17 cellular contexts compared by ENCODE assay signal in the genomic region with DNA sequence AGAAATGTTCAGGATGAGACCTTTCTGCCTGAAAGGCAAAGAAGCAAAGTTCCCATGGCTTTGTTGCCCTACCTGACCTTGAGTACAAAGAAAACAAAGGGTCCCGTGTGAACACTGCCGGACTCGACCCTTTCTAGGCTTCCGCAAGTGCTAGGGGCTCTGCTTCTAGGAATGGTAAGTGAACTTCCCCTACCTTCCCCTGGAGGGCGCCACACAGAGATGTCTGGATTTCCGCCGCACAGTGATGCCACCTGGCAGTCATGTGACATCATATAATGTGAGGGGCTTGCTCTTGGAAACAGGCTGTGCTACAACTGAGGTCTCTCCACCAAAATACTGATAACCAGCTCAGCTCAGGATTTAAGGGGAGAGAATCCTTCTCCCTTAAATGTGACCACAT. TPM values are rescaled to one million over a fixed set of nuclear protein-coding genes. Genes with fewer than 3 reads are reported as not detected.
A peak's percentile ranks its signal among the peaks of the same experiment; 100 is the strongest.
DNase-seq lines count a peak whose midpoint lies in the region; ATAC-seq, FAIRE-seq and TF ChIP-seq lines count a peak whose summit lies in the region.
"Had no signal": no experiment of that assay in that cellular context is flagged by ENCODE, and none has a peak within 500 bp of the region (broad histone marks: within the 10 kb centered on the region; RNA-seq: fewer than 3 reads in every experiment).

No MANE protein-coding gene starts in this region.

- H3K36me3 Mint-ChIP-seq in activated CD4-positive, alpha-beta T cell treated with anti-CD3 and anti-CD28 coated beads for 36 hours (ENCODE audit: low read depth): no peaks in the 10 kb centered on the region
- H3K36me3 Mint-ChIP-seq in HFFc6 (ENCODE audit: low read depth): no peaks in the 10 kb centered on the region
- peaks cover 4% of the 10 kb centered on the region for H3K36me3 Mint-ChIP-seq in WTC11
- H3K36me3 Mint-ChIP-seq in mesothelial cell of epicardium: no peaks in the 10 kb centered on the region
- H3K36me3 Mint-ChIP-seq: activated naive CD4-positive, alpha-beta T cell treated with anti-CD3 and anti-CD28 coated beads, Interleukin-2, amount 50 U/mL, for 24 hours had no signal

- H3K9me3 Mint-ChIP-seq in activated CD4-positive, alpha-beta T cell treated with anti-CD3 and anti-CD28 coated beads for 36 hours (ENCODE audit: low read depth): no peaks in the 10 kb centered on the region
- no peaks in the 10 kb centered on the region for H3K9me3 Mint-ChIP-seq in HFFc6
- H3K9me3 Mint-ChIP-seq in WTC11: peaks cover 18% of the 10 kb centered on the region
- H3K9me3 Mint-ChIP-seq in mesothelial cell of epicardium: peaks cover 4% of the 10 kb centered on the region
- H3K9me3 Mint-ChIP-seq: activated naive CD4-positive, alpha-beta T cell treated with anti-CD3 and anti-CD28 coated beads, Interleukin-2, amount 50 U/mL, for 24 hours; stimulated activated naive CD8-positive, alpha-beta T cell treated with anti-CD3 and anti-CD28 coated beads, Interleukin-15, Interleukin-2, amounts not matched to agents 100 ng/mL and 50 ng/mL, for 24 hours had no signal

- peaks cover 44% of the 10 kb centered on the region for H3K27me3 Mint-ChIP-seq in activated CD4-positive, alpha-beta T cell treated with anti-CD3 and anti-CD28 coated beads for 36 hours
- H3K27me3 Mint-ChIP-seq in HFFc6 (ENCODE audit: insufficient read depth) (peaks cover 21% of the 10 kb centered on the region), WTC11 (ENCODE audit: low read depth) (no peaks in the 10 kb centered on the region; the same call in 1 of the 2 replicates), mesothelial cell of epicardium (ENCODE audit: low read depth) (no peaks in the 10 kb centered on the region)

- TF ChIP-seq CTCF in HFFc6 (IDR thresholded peaks at IDR 0.05): peak; percentile 47
- TF ChIP-seq CTCF in WTC11 (IDR thresholded peaks at IDR 0.05): peak; percentile 62
- TF ChIP-seq CTCF in mesothelial cell of epicardium (IDR thresholded peaks at IDR 0.05; ENCODE audit: unreplicated experiment): peak; percentile 35

- POLR2A ChIA-PET in activated CD4-positive, alpha-beta T cell treated with anti-CD3 and anti-CD28 coated beads for 36 hours (lab: Charles Lee): no interaction called here
- POLR2A ChIA-PET in WTC11 (lab: Charles Lee): no interaction called here

- H3K4me1 Mint-ChIP-seq in activated CD4-positive, alpha-beta T cell treated with anti-CD3 and anti-CD28 coated beads for 36 hours: peaks cover 13% of the 10 kb centered on the region
- H3K4me1 Mint-ChIP-seq in HFFc6 (ENCODE audit: low read depth) (peaks cover 7% of the 10 kb centered on the region; the same call in 1 of the 2 replicates), WTC11 (no peaks in the 10 kb centered on the region), mesothelial cell of epicardium (peaks cover 9% of the 10 kb centered on the region)

- TF ChIP-seq POLR2A in H54 (IDR thresholded peaks at IDR 0.05; ENCODE audit: low read depth, low read length): no peak

- intact Hi-C loops in activated CD4-positive, alpha-beta T cell treated with anti-CD3 and anti-CD28 coated beads for 36 hours (cut with DNase I, micrococcal nuclease): no loop called here

- ATAC-seq in activated CD4-positive, alpha-beta T cell treated with anti-CD3 and anti-CD28 coated beads for 36 hours: no peak
- ATAC-seq in WTC11 (peak; percentile 61), HG03460 (IDR thresholded peaks at IDR 0.05; ENCODE audit: unreplicated experiment) (no peak)

- H3K4me3 Mint-ChIP-seq in activated CD4-positive, alpha-beta T cell treated with anti-CD3 and anti-CD28 coated beads for 36 hours: no peak overlapping the region
- H3K4me3 Mint-ChIP-seq in HFFc6 (no peak overlapping the region), WTC11 (no peak overlapping the region), mesothelial cell of epicardium (no peak overlapping the region)
- H3K4me3 Mint-ChIP-seq: activated naive CD4-positive, alpha-beta T cell treated with anti-CD3 and anti-CD28 coated beads, Interleukin-2, amount 50 U/mL, for 24 hours; stimulated activated naive CD8-positive, alpha-beta T cell treated with anti-CD3 and anti-CD28 coated beads, Interleukin-15, Interleukin-2, amounts not matched to agents 100 ng/mL and 50 ng/mL, for 24 hours had no signal

- DNase-seq in activated CD4-positive, alpha-beta T cell treated with anti-CD3 and anti-CD28 coated beads for 36 hours: peak; percentile 46
- DNase-seq in activated CD4-positive, alpha-beta T cell treated with anti-CD3 and anti-CD28 coated beads for 4 hours: no peak
- DNase-seq in HFFc6 (no peak), WTC11 (ENCODE audit: low spot score) (peak; percentile 48), mesothelial cell of epicardium (ENCODE audit: low spot score in 2 of 2, unreplicated experiment in 2 of 2) (no peak), SIG-M5 treated with dmso at 0.1 percent for 504 hours (lab: John Stamatoyannopoulos, UW; ENCODE audit: unreplicated experiment) (no peak), H54 (ENCODE audit: insufficient read length, low spot score) (no peak)
- DNase-seq: activated CD8-positive, alpha-beta memory T cell treated with anti-CD3 and anti-CD28 coated beads, Interleukin-2, amount 50 U/mL, for 48 hours; caudate nucleus; NCI-H2171 treated with DMSO at 0.1 percent for 48 hours; OCI-M1; sigmoid colon had no signal

- FAIRE-seq in H54 (lab: Jason Lieb, UNC): no peak
- FAIRE-seq: islet of Langerhans had no signal

- H3K27ac Mint-ChIP-seq in activated CD4-positive, alpha-beta T cell treated with anti-CD3 and anti-CD28 coated beads for 36 hours: no peak overlapping the region
- H3K27ac Mint-ChIP-seq in HFFc6 (no peak overlapping the region), WTC11 (no peak overlapping the region), mesothelial cell of epicardium (no peak overlapping the region)
- H3K27ac Mint-ChIP-seq: activated naive CD4-positive, alpha-beta T cell treated with anti-CD3 and anti-CD28 coated beads, Interleukin-2, amount 50 U/mL, for 24 hours; stimulated activated naive CD8-positive, alpha-beta T cell treated with anti-CD3 and anti-CD28 coated beads, Interleukin-15, Interleukin-2, amounts not matched to agents 100 ng/mL and 50 ng/mL, for 24 hours had no signal

- CTCF ChIA-PET in activated CD4-positive, alpha-beta T cell treated with anti-CD3 and anti-CD28 coated beads for 36 hours (lab: Charles Lee): interaction anchor here (0.7 to 2.1 kb wide), 10 partner anchors 9 to 610 kb away, joined by 3 to 13 read pairs (median 5); no protein-coding TSS in a partner anchor
- CTCF ChIA-PET in WTC11 (lab: Charles Lee): interaction anchor here (1.0 to 5.4 kb wide), 6 partner anchors 13 to 72 kb away, joined by 3 to 35 read pairs (median 8); no protein-coding TSS in a partner anchor

TF ChIP-seq in WTC11, 78 proteins besides CTCF, POLR2A, EP300 and RAD21:
- TF ChIP-seq ATF1 (CRISPR knock-in tag; IDR thresholded peaks at IDR 0.05) (no peak), SMAD4 (CRISPR knock-in tag; IDR thresholded peaks at IDR 0.05) (no peak), NR3C1 (CRISPR knock-in tag; conservative IDR thresholded peaks at IDR 0.05; ENCODE audit: low read depth) (no peak), CREB1 (CRISPR knock-in tag; IDR thresholded peaks at IDR 0.05) (no peak)
- TF ChIP-seq, protein P1, sequence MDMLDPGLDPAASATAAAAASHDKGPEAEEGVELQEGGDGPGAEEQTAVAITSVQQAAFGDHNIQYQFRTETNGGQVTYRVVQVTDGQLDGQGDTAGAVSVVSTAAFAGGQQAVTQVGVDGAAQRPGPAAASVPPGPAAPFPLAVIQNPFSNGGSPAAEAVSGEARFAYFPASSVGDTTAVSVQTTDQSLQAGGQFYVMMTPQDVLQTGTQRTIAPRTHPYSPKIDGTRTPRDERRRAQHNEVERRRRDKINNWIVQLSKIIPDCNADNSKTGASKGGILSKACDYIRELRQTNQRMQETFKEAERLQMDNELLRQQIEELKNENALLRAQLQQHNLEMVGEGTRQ (CRISPR knock-in tag; IDR thresholded peaks at IDR 0.05): peak; percentile 80
- TF ChIP-seq, protein P2, sequence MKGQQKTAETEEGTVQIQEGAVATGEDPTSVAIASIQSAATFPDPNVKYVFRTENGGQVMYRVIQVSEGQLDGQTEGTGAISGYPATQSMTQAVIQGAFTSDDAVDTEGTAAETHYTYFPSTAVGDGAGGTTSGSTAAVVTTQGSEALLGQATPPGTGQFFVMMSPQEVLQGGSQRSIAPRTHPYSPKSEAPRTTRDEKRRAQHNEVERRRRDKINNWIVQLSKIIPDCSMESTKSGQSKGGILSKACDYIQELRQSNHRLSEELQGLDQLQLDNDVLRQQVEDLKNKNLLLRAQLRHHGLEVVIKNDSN (CRISPR knock-in tag; IDR thresholded peaks at IDR 0.05): peak; percentile 67
TF ChIP-seq in WTC11: peak in this region for 2.

RNA-seq across cellular contexts. Expression of a gene that starts 56.6 kb away (rescaled TPM):
- not detected for total RNA-seq in activated CD4-positive, alpha-beta T cell treated with anti-CD3 and anti-CD28 coated beads for 36 hours
- total RNA-seq in HFFc6 (2021; fragmentation: NEBNext Ultra II Directional; extraction: Animal tissue kit (Norgen Biotek cat#: 25700)): not detected
- not detected in 3 replicates for total RNA-seq in WTC11 (2021)
- 0.75 TPM in 1 of 3 replicates, not detected in the others for total RNA-seq in mesothelial cell of epicardium
- total RNA-seq: Caco-2 had no signal

Comparison
In these comparisons a context has a peak if more than half of its experiments do, and no peak if none do; other contexts are left out.
1. DNase-seq: peak in activated CD4-positive, alpha-beta T cell treated with anti-CD3 and anti-CD28 coated beads for 36 hours (single experiment) and WTC11 (single experiment); none in activated CD4-positive, alpha-beta T cell treated with anti-CD3 and anti-CD28 coated beads for 4 hours (0 of 2), HFFc6 (single experiment), mesothelial cell of epicardium (0 of 2), SIG-M5 treated with dmso at 0.1 percent for 504 hours (single experiment) and H54 (single experiment).
2. Peak in every context shown above with its lines, with median percentiles within 50 percentile points of each other: CTCF ChIP-seq.